In the genomic region with DNA sequence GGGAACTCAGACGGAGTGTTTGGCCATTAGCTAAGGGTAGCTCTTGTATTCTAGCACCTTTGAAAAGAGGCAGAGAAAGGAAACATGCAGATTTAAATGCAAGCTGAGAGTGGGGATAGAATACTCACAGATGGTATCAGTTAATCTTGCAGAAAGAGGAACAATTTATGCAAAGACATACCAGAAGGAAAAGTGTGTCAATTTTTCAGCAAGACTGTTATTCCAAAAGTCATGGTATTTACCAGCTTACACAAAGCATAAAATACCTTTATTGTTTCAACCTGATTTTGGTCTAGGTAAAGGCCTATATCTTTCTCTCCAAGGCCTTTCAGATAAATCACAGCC, we compare ENCODE assay signal across 8 cellular contexts. TPM values are rescaled to one million over a fixed set of nuclear protein-coding genes. Genes with fewer than 3 reads are reported as not detected.
DNase-seq lines count a peak whose midpoint lies in the region; ATAC-seq and TF ChIP-seq lines count a peak whose summit lies in the region.
"Had no signal": no experiment of that assay in that cellular context is flagged by ENCODE, and none has a peak within 500 bp of the region (broad histone marks: within the 10 kb centered on the region; RNA-seq: fewer than 3 reads in every experiment).

No MANE protein-coding gene starts in this region.

- DNase-seq in HFFc6, result no peak
- no peak for DNase-seq in activated CD4-positive, alpha-beta memory T cell treated with anti-CD3 and anti-CD28 coated beads for 36 hours
- DNase-seq in stimulated activated CD4-positive, alpha-beta T cell treated with anti-CD3 and anti-CD28 coated beads, Interleukin-1b, Interleukin-23, amount 100 ng/mL, for 48 hours, result no peak

- intact Hi-C loops in activated CD4-positive, alpha-beta memory T cell treated with anti-CD3 and anti-CD28 coated beads for 36 hours (cut with micrococcal nuclease), result loop anchor here (1.0 to 2.0 kb wide), 2 partner anchors 11 to 70 kb away; no protein-coding TSS in a partner anchor

- H3K36me3 Mint-ChIP-seq in HFFc6 (ENCODE audit: low read depth), result no peaks in the 10 kb centered on the region
- H3K36me3 Mint-ChIP-seq in activated CD4-positive, alpha-beta memory T cell treated with anti-CD3 and anti-CD28 coated beads for 36 hours, result no peaks in the 10 kb centered on the region

- H3K4me1 ChIP-seq in iPS-18a (ENCODE audit: control insufficient read depth, low read depth, low read length) (peaks cover 58% of the 10 kb centered on the region), stomach smooth muscle (ENCODE audit: control insufficient read depth, insufficient read depth, low read length) (no peaks in the 10 kb centered on the region)

- H3K27me3 ChIP-seq in iPS-18a (ENCODE audit: control insufficient read depth, insufficient read depth, low read length) (no peaks in the 10 kb centered on the region), stomach smooth muscle (ENCODE audit: control insufficient read depth in 1 of 2, insufficient read depth in 2 of 2, low read length in 2 of 2) (no peaks in the 10 kb centered on the region)

- TF ChIP-seq CTCF in HFFc6 (IDR thresholded peaks at IDR 0.05), result no peak

- H3K4me1 Mint-ChIP-seq in HFFc6 (ENCODE audit: low read depth), result peaks cover 21% of the 10 kb centered on the region
- peaks cover 8% of the 10 kb centered on the region for H3K4me1 Mint-ChIP-seq in activated CD4-positive, alpha-beta memory T cell treated with anti-CD3 and anti-CD28 coated beads for 36 hours (ENCODE audit: low read depth)

- H3K4me3 Mint-ChIP-seq in HFFc6, result peak overlapping the region; percentile 96
- peak overlapping the region; percentile 74 for H3K4me3 Mint-ChIP-seq in activated CD4-positive, alpha-beta memory T cell treated with anti-CD3 and anti-CD28 coated beads for 36 hours

- H3K4me3 ChIP-seq in iPS-18a (ENCODE audit: low read length), result peak overlapping the region; percentile 96
- peak overlapping the region; percentile 60 to 87 for H3K4me3 ChIP-seq in stomach smooth muscle (ENCODE audit: low read length in 2 of 2)

- H3K9me3 Mint-ChIP-seq in HFFc6, result no peaks in the 10 kb centered on the region
- H3K9me3 Mint-ChIP-seq in activated CD4-positive, alpha-beta memory T cell treated with anti-CD3 and anti-CD28 coated beads for 36 hours, result no peaks in the 10 kb centered on the region

- H3K36me3 ChIP-seq in iPS-18a (ENCODE audit: control insufficient read depth, low read depth, low read length) (no peaks in the 10 kb centered on the region), stomach smooth muscle (ENCODE audit: control insufficient read depth in 2 of 2, insufficient read depth in 2 of 2, low read length in 2 of 2) (no peaks in the 10 kb centered on the region)
- H3K36me3 ChIP-seq: neutrophil had no signal

- POLR2A ChIA-PET in activated CD4-positive, alpha-beta memory T cell treated with anti-CD3 and anti-CD28 coated beads for 36 hours (lab: Charles Lee), result no interaction called here

- peaks cover 10% of the 10 kb centered on the region for H3K27me3 Mint-ChIP-seq in HFFc6 (ENCODE audit: insufficient read depth)
- H3K27me3 Mint-ChIP-seq in activated CD4-positive, alpha-beta memory T cell treated with anti-CD3 and anti-CD28 coated beads for 36 hours, result peaks cover 9% of the 10 kb centered on the region

- H3K9me3 ChIP-seq in iPS-18a (ENCODE audit: control insufficient read depth, low read depth, low read length), result no peaks in the 10 kb centered on the region
- no peaks in the 10 kb centered on the region for H3K9me3 ChIP-seq in stomach smooth muscle (ENCODE audit: control insufficient read depth in 2 of 2, low read length in 2 of 2)
- H3K9me3 ChIP-seq: neutrophil had no signal

- ATAC-seq in GM18867 (IDR thresholded peaks at IDR 0.05; ENCODE audit: unreplicated experiment), result no peak
- ATAC-seq in esophagus mucosa, result no peak

- H3K27ac ChIP-seq in iPS-18a (ENCODE audit: low read length) (peak overlapping the region; percentile 41), stomach smooth muscle (ENCODE audit: low read length) (peak overlapping the region; percentile 70)
- H3K27ac ChIP-seq: neutrophil had no signal

- H3K9ac ChIP-seq in iPS-18a (ENCODE audit: low read length), result peak overlapping the region; percentile 76
- H3K9ac ChIP-seq in stomach smooth muscle (ENCODE audit: low read length in 2 of 2), result no peak overlapping the region

- H3K27ac Mint-ChIP-seq in HFFc6, result peak overlapping the region; percentile 78; the same call in 1 of the 2 replicates
- no peak overlapping the region for H3K27ac Mint-ChIP-seq in activated CD4-positive, alpha-beta memory T cell treated with anti-CD3 and anti-CD28 coated beads for 36 hours

- CTCF ChIA-PET in activated CD4-positive, alpha-beta memory T cell treated with anti-CD3 and anti-CD28 coated beads for 36 hours (lab: Charles Lee), result interaction anchor here (0.7 to 3.4 kb wide), 6 partner anchors 11 to 131 kb away, joined by 3 to 34 read pairs (median 6); no protein-coding TSS in a partner anchor

RNA-seq across cellular contexts. Expression of a gene that starts 0.3 kb away (rescaled TPM):
- total RNA-seq in HFFc6 (2021; fragmentation: NEBNext Ultra II Directional; extraction: Animal tissue kit (Norgen Biotek cat#: 25700)), result under 1 TPM; 0.40 to 0.71 (median 0.63) TPM
- under 1 TPM; 0.12 to 0.21 TPM for total RNA-seq in activated CD4-positive, alpha-beta memory T cell treated with anti-CD3 and anti-CD28 coated beads for 36 hours
- total RNA-seq in esophagus mucosa, result 0.92 TPM
